19 cellular contexts compared by ENCODE assay signal in the genomic region with DNA sequence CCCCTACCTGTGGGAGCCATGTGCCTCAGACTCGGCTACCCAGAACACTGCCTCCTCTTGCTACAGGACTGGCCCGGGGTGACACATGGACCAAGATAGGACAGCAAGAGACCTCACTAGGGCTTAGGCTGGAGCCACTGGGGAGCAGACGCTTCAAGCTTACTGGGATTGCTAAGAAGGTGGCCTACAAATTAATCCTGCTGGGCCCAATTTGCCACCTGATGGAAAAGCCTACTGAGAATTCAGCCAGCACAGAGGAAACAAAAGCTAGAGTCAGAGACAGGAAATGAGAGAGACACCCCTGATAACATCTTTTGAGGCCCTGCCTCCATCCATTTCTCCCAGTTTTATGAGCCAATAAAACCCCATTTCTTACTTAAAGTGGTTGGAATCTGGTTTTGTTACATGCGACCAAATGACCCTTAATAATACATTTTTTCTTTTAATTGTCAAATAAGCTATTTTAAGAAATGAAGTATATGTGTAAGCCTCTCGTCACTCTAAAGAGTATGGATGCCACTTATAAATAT.
A peak's percentile ranks its signal among the peaks of the same experiment; 100 is the strongest.
DNase-seq lines count a peak whose midpoint lies in the region; ATAC-seq and TF ChIP-seq lines count a peak whose summit lies in the region.
"Had no signal": no experiment of that assay in that cellular context is flagged by ENCODE, and none has a peak within 500 bp of the region (broad histone marks: within the 10 kb centered on the region; RNA-seq: fewer than 3 reads in every experiment).

No MANE protein-coding gene starts in this region.

- H3K4me2 ChIP-seq in smooth muscle cell = no peak overlapping the region
- H3K4me2 ChIP-seq: PC-9 had no signal

- TF ChIP-seq CTCF in HFF-Myc (IDR thresholded peaks at IDR 0.05; ENCODE audit: low read depth, low read length, missing control alignments) = no peak
- TF ChIP-seq CTCF in fibroblast of villous mesenchyme (IDR thresholded peaks at IDR 0.05; ENCODE audit: insufficient read depth, low read depth, low read length) = no peak
- TF ChIP-seq CTCF in smooth muscle cell (IDR thresholded peaks at IDR 0.05; ENCODE audit: borderline replicate concordance, insufficient read depth, poor library complexity, severe bottlenecking) = no peak
- no peak for TF ChIP-seq CTCF in GM13976 (IDR thresholded peaks at IDR 0.05; ENCODE audit: borderline replicate concordance, control extremely low read depth, extremely low read depth, insufficient read depth, missing control alignments)

- DNase-seq in Daoy (ENCODE audit: low read depth) = peak; percentile 4
- DNase-seq in HFF-Myc (ENCODE audit: extremely low read depth, low read depth) = peak; percentile 25
- DNase-seq in fibroblast of villous mesenchyme (ENCODE audit: low read depth) = peak; percentile 23
- DNase-seq in smooth muscle cell (lab: John Stamatoyannopoulos, UW; ENCODE audit: unreplicated experiment) = no peak
- DNase-seq in activated CD8-positive, alpha-beta memory T cell treated with anti-CD3 and anti-CD28 coated beads, Interleukin-2, amount 50 U/mL, for 4 hours = no peak
- no peak for DNase-seq in GM13976 (ENCODE audit: low spot score)
- DNase-seq: ACHN; CD4-positive, alpha-beta T cell; DMS79 treated with DMSO at 0.1 percent for 48 hours; GM23248; Karpas-422; MM.1S; NCI-H1092 treated with DMSO at 0.1 percent for 48 hours; NCI-H2081 treated with DMSO at 0.1 percent for 48 hours; NCI-H510A; NCI-H774; T-cell had no signal

- no peaks in the 10 kb centered on the region for H3K36me3 ChIP-seq in smooth muscle cell (ENCODE audit: low read depth)

- no peaks in the 10 kb centered on the region for H4K20me1 ChIP-seq in smooth muscle cell (ENCODE audit: low read depth)

- H3K27ac ChIP-seq in smooth muscle cell (ENCODE audit: low read depth) = no peak overlapping the region
- H3K27ac ChIP-seq: GM23248, PC-9 had no signal

- no peaks in the 10 kb centered on the region for H3F3A ChIP-seq in smooth muscle cell (ENCODE audit: low read depth)

- H2AFZ ChIP-seq in smooth muscle cell (ENCODE audit: low read depth) = peak overlapping the region; percentile 4
- H2AFZ ChIP-seq: GM23248, PC-9 had no signal

- H3K27me3 ChIP-seq in smooth muscle cell (ENCODE audit: low read depth) = no peaks in the 10 kb centered on the region

- H3K79me2 ChIP-seq in smooth muscle cell (ENCODE audit: low read depth) = no peaks in the 10 kb centered on the region

- in situ Hi-C loops in GM13976 (cut with MboI; ENCODE audit: low sequenced_read_pairs, unreplicated experiment) = no loop called here

- no peak for TF ChIP-seq POLR2A in GM18505 (IDR thresholded peaks at IDR 0.05; ENCODE audit: borderline replicate concordance, extremely low read depth, insufficient read depth, insufficient read length)

- no peak overlapping the region for H3K4me3 ChIP-seq in HFF-Myc (replicated peaks; ENCODE audit: low read depth, low read length)
- no peak overlapping the region for H3K4me3 ChIP-seq in fibroblast of villous mesenchyme (ENCODE audit: low read depth, low read length)
- no peak overlapping the region for H3K4me3 ChIP-seq in smooth muscle cell
- H3K4me3 ChIP-seq: GM23248, PC-9 had no signal

- ATAC-seq in GM18505 (IDR thresholded peaks at IDR 0.05; ENCODE audit: unreplicated experiment) = no peak
- ATAC-seq: T-cell had no signal

- H3K4me1 ChIP-seq in smooth muscle cell (ENCODE audit: low read depth) = peaks cover 17% of the 10 kb centered on the region

- no peak overlapping the region for H3K9ac ChIP-seq in smooth muscle cell (ENCODE audit: low read depth)
- H3K9ac ChIP-seq: GM23248 had no signal

- 44% methylated on average over 5 of the region's 5 CpGs for WGBS in smooth muscle cell (ENCODE audit: low lambda C conversion rate)

- H3K9me3 ChIP-seq in smooth muscle cell (replicated peaks; ENCODE audit: low read depth) = no peaks in the 10 kb centered on the region

Comparison
In these comparisons a context has a peak if more than half of its experiments do, and no peak if none do; other contexts are left out.
1. DNase-seq: peak in Daoy (single experiment), HFF-Myc (single experiment) and fibroblast of villous mesenchyme (single experiment); none in smooth muscle cell (single experiment), activated CD8-positive, alpha-beta memory T cell treated with anti-CD3 and anti-CD28 coated beads, Interleukin-2, amount 50 U/mL, for 4 hours (single experiment) and GM13976 (single experiment).